Comparison of ENCODE assay signal across 14 cellular contexts in genomic region chr5:18740301-18740700, GRCh38.
A peak's percentile ranks its signal among the peaks of the same experiment; 100 is the strongest.
DNase-seq lines count a peak whose midpoint lies in the region; ATAC-seq and TF ChIP-seq lines count a peak whose summit lies in the region.
"Had no signal": no experiment of that assay in that cellular context is flagged by ENCODE, and none has a peak within 500 bp of the region (broad histone marks: within the 10 kb centered on the region; RNA-seq: fewer than 3 reads in every experiment).

No MANE protein-coding gene starts in this region.

- TF ChIP-seq CTCF in natural killer cell (IDR thresholded peaks at IDR 0.05) = no peak

- peak overlapping the region; percentile 72 to 98 for H3K27ac Mint-ChIP-seq in natural killer cell

- H3K9me3 Mint-ChIP-seq in natural killer cell = no peaks in the 10 kb centered on the region
- H3K9me3 Mint-ChIP-seq: CD8-positive, alpha-beta T cell had no signal

- DNase-seq in natural killer cell = no peak
- DNase-seq in NOMO-1 treated with dmso at 0.1 percent for 144 hours (lab: John Stamatoyannopoulos, UW; ENCODE audit: unreplicated experiment) = no peak
- DNase-seq: activated CD4-positive, CD25-positive, alpha-beta regulatory T cell treated with anti-CD3 and anti-CD28 coated beads, Interleukin-2, amount 50 U/mL, for 72 hours; activated T-cell treated with anti-CD3 and anti-CD28 coated beads, Interleukin-2, amount 50 U/mL, for 48 hours; CD8-positive, alpha-beta T cell; dorsolateral prefrontal cortex; GF-D8; NCI-H1092; NCI-H446 had no signal

- intact Hi-C loops in natural killer cell (cut with micrococcal nuclease) = no loop called here

- H3K4me1 Mint-ChIP-seq in natural killer cell = peaks cover 64 to 65% of the 10 kb centered on the region in 2 donors

- ATAC-seq in GM18870 (IDR thresholded peaks at IDR 0.05; ENCODE audit: unreplicated experiment) (peak; percentile 44), HG02678 (IDR thresholded peaks at IDR 0.05; ENCODE audit: unreplicated experiment) (peak; percentile 38), HG03575 (IDR thresholded peaks at IDR 0.05; ENCODE audit: extremely low read depth, insufficient number of reproducible peaks, low FRiP score, unreplicated experiment) (peak; percentile 30), natural killer cell (no peak), GM21515 (IDR thresholded peaks at IDR 0.05; ENCODE audit: unreplicated experiment) (no peak), GM19397 (IDR thresholded peaks at IDR 0.05; ENCODE audit: unreplicated experiment) (no peak)
- ATAC-seq: CD8-positive, alpha-beta T cell had no signal

- peak overlapping the region; percentile 56 for H3K4me3 Mint-ChIP-seq in natural killer cell

- no peaks in the 10 kb centered on the region for H3K36me3 Mint-ChIP-seq in natural killer cell

- no peaks in the 10 kb centered on the region for H3K27me3 Mint-ChIP-seq in natural killer cell (ENCODE audit: low read depth in 2 of 2)

Comparison
In these comparisons a context has a peak if more than half of its experiments do, and no peak if none do; other contexts are left out.
1. ATAC-seq: peak in GM18870 (single experiment), HG02678 (single experiment) and HG03575 (single experiment); none in natural killer cell (0 of 3), GM21515 (single experiment) and GM19397 (single experiment).